ENCODE assay signal across 14 cellular contexts in the genomic region with DNA sequence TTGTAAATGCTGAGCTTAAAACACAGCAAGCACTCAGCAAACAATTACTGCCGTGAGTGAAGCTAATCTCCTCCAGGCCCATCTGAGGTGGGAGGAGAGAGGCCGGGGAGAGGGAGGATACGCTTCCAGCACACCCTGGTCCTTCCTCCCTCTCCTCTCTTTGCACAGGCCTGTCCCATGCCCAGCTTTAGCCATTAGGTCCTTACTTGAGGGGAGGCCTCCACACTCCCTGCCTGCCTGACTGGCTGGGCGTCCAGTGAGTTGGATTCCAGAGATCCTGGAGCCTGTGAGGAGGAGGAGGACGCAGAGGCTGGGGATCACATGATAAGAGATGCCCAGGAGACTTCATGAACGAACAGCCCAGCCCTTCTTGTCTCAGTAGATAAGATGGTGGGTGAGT.
DNase-seq lines count a peak whose midpoint lies in the region; ATAC-seq and TF ChIP-seq lines count a peak whose summit lies in the region.
"Had no signal": no experiment of that assay in that cellular context is flagged by ENCODE, and none has a peak within 500 bp of the region (broad histone marks: within the 10 kb centered on the region; RNA-seq: fewer than 3 reads in every experiment).

No MANE protein-coding gene starts in this region.

- TF ChIP-seq CTCF in BE2C (IDR thresholded peaks at IDR 0.05; ENCODE audit: low read depth, low read length) (no peak), spleen (IDR thresholded peaks at IDR 0.05 in 8 of 11, conservative IDR thresholded peaks at IDR 0.05 in 3 of 11) (no peak)

- intact Hi-C loops in spleen (cut with DNase I; ENCODE audit: low total_unique reads), result no loop called here

- H3K27me3 ChIP-seq in BE2C, result no peaks in the 10 kb centered on the region
- H3K27me3 ChIP-seq in HUES6 (ENCODE audit: control insufficient read depth, insufficient read depth, low read length), result no peaks in the 10 kb centered on the region
- H3K27me3 ChIP-seq in adipocyte (replicated peaks; ENCODE audit: control insufficient read depth, insufficient read depth, low read length), result no peaks in the 10 kb centered on the region
- H3K27me3 ChIP-seq in mesendoderm (ENCODE audit: insufficient read depth, low read length, poor library complexity), result no peaks in the 10 kb centered on the region
- peaks cover 0 to 8% (median 0%) of the 10 kb centered on the region in 7 donors for H3K27me3 ChIP-seq in spleen (replicated peaks in 1 of 7)
- H3K27me3 ChIP-seq: neutrophil had no signal

- peak overlapping the region; percentile 1 for H3K9ac ChIP-seq in HUES6 (ENCODE audit: low read length)
- H3K9ac ChIP-seq in adipocyte (ENCODE audit: low read length), result peak overlapping the region; percentile 2
- H3K9ac ChIP-seq in mesendoderm (ENCODE audit: low read length), result peak overlapping the region; percentile 19

- H3K79me1 ChIP-seq in mesendoderm (ENCODE audit: low read length), result no peaks in the 10 kb centered on the region

- no peak overlapping the region for H3K23ac ChIP-seq in mesendoderm (ENCODE audit: low read length)

- H3K36me3 ChIP-seq in BE2C (no peaks in the 10 kb centered on the region), HUES6 (ENCODE audit: control insufficient read depth, insufficient read depth, low read length) (no peaks in the 10 kb centered on the region), adipocyte (ENCODE audit: control insufficient read depth, insufficient read depth, low read length, severe bottlenecking) (no peaks in the 10 kb centered on the region), mesendoderm (ENCODE audit: control insufficient read depth, insufficient read depth, low read length) (no peaks in the 10 kb centered on the region), spleen (no peaks in the 10 kb centered on the region)
- H3K36me3 ChIP-seq: neutrophil had no signal

- H3K4me3 ChIP-seq in BE2C (ENCODE audit: low read depth, low read length), result no peak overlapping the region
- no peak overlapping the region for H3K4me3 ChIP-seq in HUES6 (ENCODE audit: low read depth, low read length)
- no peak overlapping the region for H3K4me3 ChIP-seq in adipocyte (ENCODE audit: low read length)
- no peak overlapping the region for H3K4me3 ChIP-seq in mesendoderm (ENCODE audit: low read length)
- no peak overlapping the region for H3K4me3 ChIP-seq in spleen

- no peak overlapping the region for H3K18ac ChIP-seq in mesendoderm (ENCODE audit: low read length)

- H3K9me3 ChIP-seq in BE2C (no peaks in the 10 kb centered on the region), HUES6 (ENCODE audit: control insufficient read depth, insufficient read depth, low read depth, low read length) (no peaks in the 10 kb centered on the region; the same call in 1 of the 2 replicates), adipocyte (ENCODE audit: control insufficient read depth, low read length) (peaks cover 6% of the 10 kb centered on the region), spleen (no peaks in the 10 kb centered on the region)
- H3K9me3 ChIP-seq: neutrophil had no signal

- H4K8ac ChIP-seq in mesendoderm (ENCODE audit: low read depth, low read length), result no peak overlapping the region

- H3K4me2 ChIP-seq in mesendoderm (ENCODE audit: low read length), result no peak overlapping the region

- H2BK15ac ChIP-seq in mesendoderm (replicated peaks; ENCODE audit: low read depth), result no peak overlapping the region

- no peak for TF ChIP-seq POLR2A in spleen (IDR thresholded peaks at IDR 0.05)

- no peak overlapping the region for H2BK5ac ChIP-seq in mesendoderm (ENCODE audit: low read length)

- H3K27ac ChIP-seq in HUES6 (ENCODE audit: low read depth, low read length) (no peak overlapping the region), mesendoderm (ENCODE audit: low read depth, low read length) (no peak overlapping the region), spleen (no peak overlapping the region)
- H3K27ac ChIP-seq: neutrophil had no signal

- no peaks in the 10 kb centered on the region for H3K79me2 ChIP-seq in mesendoderm (ENCODE audit: control insufficient read depth, insufficient read depth, low read length)

- no peak overlapping the region for H4K5ac ChIP-seq in mesendoderm (ENCODE audit: low read length)

- no peak overlapping the region for H2AK5ac ChIP-seq in mesendoderm (ENCODE audit: low read length)

- ATAC-seq in GM19351 (IDR thresholded peaks at IDR 0.05; ENCODE audit: unreplicated experiment) (no peak), HG03095 (IDR thresholded peaks at IDR 0.05; ENCODE audit: unreplicated experiment) (no peak)

- no peak overlapping the region for H2BK120ac ChIP-seq in mesendoderm (ENCODE audit: low read depth, low read length)

- H3K4me1 ChIP-seq in BE2C (peaks cover 21% of the 10 kb centered on the region), HUES6 (ENCODE audit: control insufficient read depth, insufficient read depth, low read length) (peaks cover 31% of the 10 kb centered on the region), adipocyte (ENCODE audit: control insufficient read depth, insufficient read depth, low read length) (peaks cover 30% of the 10 kb centered on the region), mesendoderm (ENCODE audit: control insufficient read depth, low read depth, low read length) (peaks cover 2% of the 10 kb centered on the region), spleen (peaks cover 0 to 13% (median 10%) of the 10 kb centered on the region in 6 donors)

- no peak overlapping the region for H3K4ac ChIP-seq in mesendoderm (ENCODE audit: low read depth, low read length)

- H3K56ac ChIP-seq in mesendoderm (ENCODE audit: low read length), result peak overlapping the region; percentile 15

- DNase-seq in BE2C (peak; percentile 38), adipocyte (ENCODE audit: low read depth) (no peak), mesendoderm (peak; percentile 53), COLO668 (lab: John Stamatoyannopoulos, UW; ENCODE audit: unreplicated experiment) (no peak), spleen (no peak)
- DNase-seq: activated CD4-positive, alpha-beta T cell treated with anti-CD3 and anti-CD28 coated beads, Interleukin-2, amount 50 U/mL, for 1 hour; GF-D8; kidney; NCI-H446; stimulated activated naive CD4-positive, alpha-beta T cell treated with Interleukin-2 at 50 U/mL for 16 hours had no signal

- WGBS in mesendoderm (ENCODE audit: extremely low coverage, insufficient coverage, low lambda C conversion rate), result no CpG with 5 or more reads among the region's 6 CpGs
- WGBS in spleen, 5 donors, result 81 to 92% (median 86%) methylated on average over 6 of the region's 6 CpGs

Comparison
In these comparisons a context has a peak if more than half of its experiments do, and no peak if none do; other contexts are left out.
1. DNase-seq: peak in BE2C (single experiment) and mesendoderm (single experiment); none in adipocyte (single experiment), COLO668 (single experiment) and spleen (single experiment).
2. Peak in every context shown above with its lines, with median percentiles within 50 percentile points of each other: H3K9ac ChIP-seq.